12 cellular contexts compared by ENCODE assay signal in genomic region chr6:33144373-33144772, GRCh38. TPM values are rescaled to one million over a fixed set of nuclear protein-coding genes. Genes with fewer than 3 reads are reported as not detected.
A peak's percentile ranks its signal among the peaks of the same experiment; 100 is the strongest.
DNase-seq lines count a peak whose midpoint lies in the region; ATAC-seq, FAIRE-seq and TF ChIP-seq lines count a peak whose summit lies in the region.
"Had no signal": no experiment of that assay in that cellular context is flagged by ENCODE, and none has a peak within 500 bp of the region (broad histone marks: within the 10 kb centered on the region; RNA-seq: fewer than 3 reads in every experiment).

No MANE protein-coding gene starts in this region.

- H3K27ac ChIP-seq in foreskin keratinocyte: no peak overlapping the region
- no peak overlapping the region for H3K27ac ChIP-seq in uterus
- H3K27ac ChIP-seq: A549 had no signal

- H3K9me3 ChIP-seq in uterus: no peaks in the 10 kb centered on the region
- H3K9me3 ChIP-seq: A549, SK-N-SH had no signal

- no peak overlapping the region for H3K4me3 Mint-ChIP-seq in stimulated activated memory B cell treated with anti-CD40 and anti-IgM and Interleukin-4, amounts not matched to agents 10 μg/mL and 1 μg/mL and 100 μg/mL, for 72 hours

- no peaks in the 10 kb centered on the region for H3K36me3 Mint-ChIP-seq in stimulated activated memory B cell treated with anti-CD40 and anti-IgM and Interleukin-4, amounts not matched to agents 10 μg/mL and 1 μg/mL and 100 μg/mL, for 72 hours

- DNase-seq in NCI-H526 (lab: John Stamatoyannopoulos, UW) (peak; percentile 14 to 55), NCI-H526 treated with DMSO at 0.1 percent for 48 hours (lab: John Stamatoyannopoulos, UW) (no peak), RCC 7860 (ENCODE audit: low spot score) (peak; percentile 28), foreskin keratinocyte (peak; percentile 59 to 75), GM03348 (ENCODE audit: low spot score) (no peak), uterus (no peak)
- DNase-seq: NCI-H2107, SK-N-SH had no signal

- peaks cover 28% of the 10 kb centered on the region for H3K4me1 Mint-ChIP-seq in stimulated activated memory B cell treated with anti-CD40 and anti-IgM and Interleukin-4, amounts not matched to agents 10 μg/mL and 1 μg/mL and 100 μg/mL, for 72 hours

- H3K27me3 ChIP-seq in foreskin keratinocyte (peaks cover 29% of the 10 kb centered on the region), uterus (no peaks in the 10 kb centered on the region)

- no peak overlapping the region for H3K27ac Mint-ChIP-seq in stimulated activated memory B cell treated with anti-CD40 and anti-IgM and Interleukin-4, amounts not matched to agents 10 μg/mL and 1 μg/mL and 100 μg/mL, for 72 hours

- peak; percentile 14 for FAIRE-seq in RCC 7860 (lab: Jason Lieb, UNC)
- FAIRE-seq: A549, islet of Langerhans had no signal

- peaks cover 32% of the 10 kb centered on the region for H3K27me3 Mint-ChIP-seq in stimulated activated memory B cell treated with anti-CD40 and anti-IgM and Interleukin-4, amounts not matched to agents 10 μg/mL and 1 μg/mL and 100 μg/mL, for 72 hours

- no peak for TF ChIP-seq POLR2A in uterus (IDR thresholded peaks at IDR 0.05)

- H3K4me3 ChIP-seq in uterus: no peak overlapping the region
- H3K4me3 ChIP-seq: A549 had no signal

- no peaks in the 10 kb centered on the region for H3K9me3 Mint-ChIP-seq in stimulated activated memory B cell treated with anti-CD40 and anti-IgM and Interleukin-4, amounts not matched to agents 10 μg/mL and 1 μg/mL and 100 μg/mL, for 72 hours

- peak; percentile 37 for ATAC-seq in foreskin keratinocyte
- ATAC-seq in stimulated activated memory B cell treated with anti-CD40 and anti-IgM and Interleukin-4, amounts not matched to agents 10 μg/mL and 1 μg/mL and 100 μg/mL, for 72 hours: peak; percentile 50
- ATAC-seq in GM19395 (IDR thresholded peaks at IDR 0.05; ENCODE audit: unreplicated experiment): no peak

- H3K4me1 ChIP-seq in foreskin keratinocyte (no peaks in the 10 kb centered on the region), uterus (no peaks in the 10 kb centered on the region)
- H3K4me1 ChIP-seq: A549 had no signal

- intact Hi-C loops in uterus (cut with DNase I; ENCODE audit: low total_unique reads): no loop called here

- TF ChIP-seq CTCF in foreskin keratinocyte (conservative IDR thresholded peaks at IDR 0.05): peak; percentile 17
- no peak for TF ChIP-seq CTCF in uterus (IDR thresholded peaks at IDR 0.05)

- no peaks in the 10 kb centered on the region for H3K36me3 ChIP-seq in uterus

RNA-seq across cellular contexts. Expression of gene COL11A2, which starts 47.9 kb away (rescaled TPM):
- total RNA-seq in foreskin keratinocyte (0.07 and 0.18 TPM in 2 replicates), uterus (1 to 10 TPM in 2 of 4 donors, under 1 TPM in 2; under 0.01 to 2.6 (median 1.0) TPM)
- 0.13 and 0.16 TPM in 2 replicates for polyA plus RNA-seq in foreskin keratinocyte

RNA-seq across cellular contexts. Expression of gene RXRB, which starts 56.1 kb away (rescaled TPM):
- total RNA-seq in foreskin keratinocyte (18.3 and 23.3 TPM in 2 replicates), uterus (10 to 100 TPM; 28.6 to 71.0 (median 34.0) TPM)
- polyA plus RNA-seq in foreskin keratinocyte: 23.4 and 27.8 TPM in 2 replicates

RNA-seq across cellular contexts. Expression of gene SLC39A7, which starts 56.3 kb away (rescaled TPM):
- 72.4 TPM in 2 replicates for total RNA-seq in foreskin keratinocyte
- polyA plus RNA-seq in foreskin keratinocyte: 93.2 and 101 TPM in 2 replicates
- 10 to 100 TPM; 53.8 to 87.8 (median 57.5) TPM for total RNA-seq in uterus

Comparison
In these comparisons a context has a peak if more than half of its experiments do, and no peak if none do; other contexts are left out.
1. DNase-seq: peak in NCI-H526 (2 of 2), RCC 7860 (single experiment) and foreskin keratinocyte (2 of 2); none in NCI-H526 treated with DMSO at 0.1 percent for 48 hours (single experiment), GM03348 (single experiment) and uterus (0 of 2).